ENCODE assay signal across 15 cellular contexts in the genomic region with DNA sequence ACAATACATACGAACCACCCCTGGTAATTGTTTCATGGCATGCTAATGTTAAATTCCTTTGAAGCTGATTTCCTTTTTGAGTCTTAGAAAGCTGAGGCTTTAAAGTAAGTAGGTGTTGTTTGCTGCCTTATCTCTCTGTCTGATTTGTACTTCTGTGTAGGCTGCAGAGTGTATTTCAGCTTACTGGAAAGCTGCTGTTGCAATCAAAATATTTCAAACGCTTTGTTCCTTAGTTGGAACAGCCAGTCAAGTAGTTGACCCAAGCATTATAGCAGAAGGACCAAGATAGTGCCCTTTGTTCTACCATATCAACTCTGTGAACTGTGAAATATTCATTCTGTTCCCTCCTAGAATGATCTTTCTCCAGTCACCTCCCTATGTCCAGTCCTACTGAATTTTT. TPM values are rescaled to one million over a fixed set of nuclear protein-coding genes. Genes with fewer than 3 reads are reported as not detected.
DNase-seq lines count a peak whose midpoint lies in the region; ATAC-seq and TF ChIP-seq lines count a peak whose summit lies in the region.
"Had no signal": no experiment of that assay in that cellular context is flagged by ENCODE, and none has a peak within 500 bp of the region (broad histone marks: within the 10 kb centered on the region; RNA-seq: fewer than 3 reads in every experiment).

No MANE protein-coding gene starts in this region.

- H3K27me3 ChIP-seq in CD4-positive, alpha-beta T cell (ENCODE audit: control insufficient read depth, insufficient read depth, low read length): peaks cover 40% of the 10 kb centered on the region

- no peak overlapping the region for H3K27ac ChIP-seq in CD4-positive, alpha-beta T cell (ENCODE audit: low read depth, low read length)
- peak overlapping the region; percentile 61 for H3K27ac ChIP-seq in RWPE1
- H3K27ac ChIP-seq: coronary artery, thyroid gland had no signal

- no peak for ATAC-seq in CD4-positive, alpha-beta T cell (ENCODE audit: poor library complexity)
- ATAC-seq in GM19328 (IDR thresholded peaks at IDR 0.05; ENCODE audit: unreplicated experiment) (no peak), GM21825 (IDR thresholded peaks at IDR 0.05; ENCODE audit: unreplicated experiment) (no peak)
- ATAC-seq: activated CD8-positive, alpha-beta T cell treated with anti-CD3 and anti-CD28 coated beads, Interleukin-2, amount 10 ng/mL, durations not matched to agents 7 days and 5 days had no signal

- TF ChIP-seq CTCF in CD4-positive, alpha-beta T cell (IDR thresholded peaks at IDR 0.05): no peak
- no peak for TF ChIP-seq CTCF in RWPE1 (conservative IDR thresholded peaks at IDR 0.05; ENCODE audit: low read depth)
- no peak for TF ChIP-seq CTCF in fibroblast of villous mesenchyme (IDR thresholded peaks at IDR 0.05; ENCODE audit: insufficient read depth, low read depth, low read length)
- no peak for TF ChIP-seq CTCF in nephron progenitor cell (IDR thresholded peaks at IDR 0.05)

- intact Hi-C loops in CD4-positive, alpha-beta T cell (cut with DNase I, micrococcal nuclease): no loop called here

- H3K36me3 Mint-ChIP-seq in CD4-positive, alpha-beta T cell (ENCODE audit: low read depth): no peaks in the 10 kb centered on the region
- H3K36me3 Mint-ChIP-seq in nephron progenitor cell (ENCODE audit: low read depth): no peaks in the 10 kb centered on the region

- no peaks in the 10 kb centered on the region for H3K9me3 Mint-ChIP-seq in CD4-positive, alpha-beta T cell
- H3K9me3 Mint-ChIP-seq in nephron progenitor cell: no peaks in the 10 kb centered on the region
- H3K9me3 Mint-ChIP-seq: activated naive CD4-positive, alpha-beta T cell treated with anti-CD3 and anti-CD28 coated beads, Interleukin-2, amount 50 U/mL, for 24 hours had no signal

- peak overlapping the region; percentile 23 for H3K4me3 Mint-ChIP-seq in CD4-positive, alpha-beta T cell
- H3K4me3 Mint-ChIP-seq in nephron progenitor cell: peak overlapping the region; percentile 30
- H3K4me3 Mint-ChIP-seq: activated CD8-positive, alpha-beta T cell treated with anti-CD3 and anti-CD28 coated beads, Interleukin-2, amount 10 ng/mL, durations not matched to agents 7 days and 5 days; activated naive CD4-positive, alpha-beta T cell treated with anti-CD3 and anti-CD28 coated beads, Interleukin-2, amount 50 U/mL, for 24 hours had no signal

- CTCF ChIA-PET in CD4-positive, alpha-beta T cell (lab: Charles Lee): no interaction called here
- CTCF ChIA-PET in RWPE1 (lab: Yijun Ruan, JAX): interaction anchor here (0.7 kb wide), 1 partner anchor 110 kb away, joined by 3 read pairs; no protein-coding TSS in a partner anchor

- H3K27me3 Mint-ChIP-seq in CD4-positive, alpha-beta T cell: peaks cover 61% of the 10 kb centered on the region
- peaks cover 29% of the 10 kb centered on the region for H3K27me3 Mint-ChIP-seq in nephron progenitor cell (ENCODE audit: low read depth, poor library complexity)

- peak overlapping the region; percentile 10 for H3K4me3 ChIP-seq in fibroblast of villous mesenchyme (ENCODE audit: low read depth, low read length)
- H3K4me3 ChIP-seq: coronary artery, thyroid gland had no signal

- no peak overlapping the region for H3K27ac Mint-ChIP-seq in CD4-positive, alpha-beta T cell
- peak overlapping the region; percentile 79 for H3K27ac Mint-ChIP-seq in nephron progenitor cell
- H3K27ac Mint-ChIP-seq: activated CD8-positive, alpha-beta T cell treated with anti-CD3 and anti-CD28 coated beads, Interleukin-2, amount 10 ng/mL, durations not matched to agents 7 days and 5 days; activated naive CD4-positive, alpha-beta T cell treated with anti-CD3 and anti-CD28 coated beads, Interleukin-2, amount 50 U/mL, for 24 hours had no signal

- no peak for DNase-seq in CD4-positive, alpha-beta T cell
- DNase-seq in RWPE1 (ENCODE audit: low spot score) (no peak), fibroblast of villous mesenchyme (ENCODE audit: low read depth) (peak; percentile 35), nephron progenitor cell (no peak), COR-L47 (lab: John Stamatoyannopoulos, UW) (no peak)
- DNase-seq in effector CD4-positive, alpha-beta T cell: no peak
- DNase-seq: activated CD8-positive, alpha-beta T cell treated with anti-CD3 and anti-CD28 coated beads, Interleukin-2, amount 10 ng/mL, durations not matched to agents 7 days and 5 days; NCI-H146; NCI-H510A treated with DMSO at 0.1 percent for 48 hours; T1000; thyroid gland had no signal

- POLR2A ChIA-PET in CD4-positive, alpha-beta T cell (lab: Charles Lee): no interaction called here
- POLR2A ChIA-PET in RWPE1 (lab: Yijun Ruan, JAX; ENCODE audit: low non-redundant PET): no interaction called here

- peaks cover 35% of the 10 kb centered on the region for H3K4me1 Mint-ChIP-seq in CD4-positive, alpha-beta T cell (ENCODE audit: low read depth)
- H3K4me1 Mint-ChIP-seq in nephron progenitor cell: peaks cover 64% of the 10 kb centered on the region

- no peaks in the 10 kb centered on the region for H3K9me3 ChIP-seq in CD4-positive, alpha-beta T cell (ENCODE audit: control insufficient read depth, low read length)
- H3K9me3 ChIP-seq: thyroid gland had no signal

RNA-seq across cellular contexts. Expression of gene PKP2, which starts 3.1 kb away (rescaled TPM):
- total RNA-seq in CD4-positive, alpha-beta T cell: under 1 TPM; 0.22 to 0.31 TPM
- 2.3 and 9.5 TPM in 2 replicates for total RNA-seq in fibroblast of villous mesenchyme
- total RNA-seq: activated CD8-positive, alpha-beta T cell treated with anti-CD3 and anti-CD28 coated beads, Interleukin-2, amount 10 ng/mL, durations not matched to agents 7 days and 5 days had no signal
